In genomic region chr10:6146921-6147320, GRCh38 we compare ENCODE assay signal across 15 cellular contexts. TPM values are rescaled to one million over a fixed set of nuclear protein-coding genes. Genes with fewer than 3 reads are reported as not detected.
DNase-seq lines count a peak whose midpoint lies in the region; ATAC-seq, FAIRE-seq and TF ChIP-seq lines count a peak whose summit lies in the region.
"Had no signal": no experiment of that assay in that cellular context is flagged by ENCODE, and none has a peak within 500 bp of the region (broad histone marks: within the 10 kb centered on the region; RNA-seq: fewer than 3 reads in every experiment).

No MANE protein-coding gene starts in this region.

- no peaks in the 10 kb centered on the region for H3K27me3 ChIP-seq in DOHH2 (ENCODE audit: control insufficient read depth, low read length)
- no peaks in the 10 kb centered on the region for H3K27me3 ChIP-seq in GM12878 (replicated peaks in 1 of 2; ENCODE audit: control insufficient read depth in 2 of 2, insufficient read depth in 2 of 2, low read length in 1 of 2)
- no peaks in the 10 kb centered on the region for H3K27me3 ChIP-seq in PC-3 (ENCODE audit: low read length)
- H3K27me3 ChIP-seq: heart right ventricle, uterus had no signal

- H3K27ac ChIP-seq in DOHH2 (ENCODE audit: low read depth, low read length) (no peak overlapping the region), GM12878 (ENCODE audit: control insufficient read depth, insufficient read depth) (no peak overlapping the region), PC-3 (ENCODE audit: low read length) (no peak overlapping the region)

- SMC1A ChIA-PET in GM12878 (lab: Charles Lee; ENCODE audit: uncharacterized antibody, unreplicated experiment) = interaction anchor here (1.0 to 2.4 kb wide), 8 partner anchors 12 to 257 kb away, joined by 3 to 7 read pairs (median 3); partner anchors contain the start of gene PFKFB3

- CTCF ChIA-PET in GM12878 (lab: Yijun Ruan, JAX) = interaction anchor here (0.6 to 2.9 kb wide), 5 partner anchors 10 to 259 kb away, joined by 3 to 10 read pairs (median 5); no protein-coding TSS in a partner anchor
- CTCF ChIA-PET in PC-3 (lab: Charles Lee) = no interaction called here

- BruUV-seq in GM12878 (replicated peaks; lab: Mats Ljungman, UMichigan) (TSS peak; percentile 44), PC-3 (replicated peaks; lab: Mats Ljungman, UMichigan) (no TSS peak)

- no peak overlapping the region for H3K27ac Mint-ChIP-seq in T-helper 1 cell treated with Interleukin-12 subunit alpha and Interleukin-12 subunit beta and Interleukin-4 antibody, amounts not matched to agents 30 μg/mL and 1 μg/mL, for 36 hours
- peak overlapping the region; percentile 48 to 77 (median 58) for H3K27ac Mint-ChIP-seq in nephron

- peak overlapping the region; percentile 63 for H3K4me3 Mint-ChIP-seq in T-helper 1 cell treated with Interleukin-12 subunit alpha and Interleukin-12 subunit beta and Interleukin-4 antibody, amounts not matched to agents 30 μg/mL and 1 μg/mL, for 36 hours
- peak overlapping the region; percentile 77 to 88 (median 79) for H3K4me3 Mint-ChIP-seq in nephron

- 0 out of 2 replicates have a peak overlapping the region, but pooled peaks have one; percentile 83 for H3K4me2 ChIP-seq in DOHH2 (ENCODE audit: low read length)
- H3K4me2 ChIP-seq in GM12878 (ENCODE audit: control insufficient read depth, insufficient read depth) = 0 out of 2 replicates have a peak overlapping the region, but pooled peaks have one; percentile 91
- H3K4me2 ChIP-seq in PC-3 (ENCODE audit: low read length) = no peak overlapping the region

- H3K27me3 Mint-ChIP-seq in T-helper 1 cell treated with Interleukin-12 subunit alpha and Interleukin-12 subunit beta and Interleukin-4 antibody, amounts not matched to agents 30 μg/mL and 1 μg/mL, for 36 hours (ENCODE audit: low read depth) = no peaks in the 10 kb centered on the region
- peaks cover 25% of the 10 kb centered on the region for H3K27me3 Mint-ChIP-seq in nephron (ENCODE audit: low read depth)

- RAD21 ChIA-PET in GM12878 (lab: Charles Lee; ENCODE audit: unreplicated experiment) = interaction anchor here (1.1 to 8.1 kb wide), 3 partner anchors 11 to 260 kb away, joined by 3 to 69 read pairs (median 11); no protein-coding TSS in a partner anchor

- FAIRE-seq in GM12878 (lab: Jason Lieb, UNC) = no peak

- POLR2A ChIA-PET in GM12878 (lab: Charles Lee) = interaction anchor here (0.6 to 1.2 kb wide), 3 partner anchors 9 to 90 kb away, joined by 3 read pairs; no protein-coding TSS in a partner anchor
- POLR2A ChIA-PET in PC-3 (lab: Charles Lee; ENCODE audit: unreplicated experiment) = no interaction called here

- no peak for TF ChIP-seq RAD21 in GM12878 (IDR thresholded peaks at IDR 0.05; ENCODE audit: insufficient read depth, low read depth, low read length)

- H3K9me3 ChIP-seq in DOHH2 (ENCODE audit: control insufficient read depth, insufficient read depth, low read length) = no peaks in the 10 kb centered on the region
- H3K9me3 ChIP-seq in GM12878 (replicated peaks; ENCODE audit: control insufficient read depth, insufficient read depth, low read length) = no peaks in the 10 kb centered on the region
- no peaks in the 10 kb centered on the region for H3K9me3 ChIP-seq in PC-3 (ENCODE audit: low read length)
- H3K9me3 ChIP-seq: heart right ventricle, uterus had no signal

- 87% methylated on average over 11 of the region's 11 CpGs for whole genome bisulfite sequencing in GM12878 (ENCODE audit: insufficient coverage, insufficient replicate concordance, low lambda C conversion rate, missing lambda C conversion rate)

- in situ Hi-C loops in GM12878 (cut with MboI) = no loop called here

- H4K20me1 ChIP-seq in DOHH2 (ENCODE audit: control insufficient read depth, insufficient read depth, low read depth, low read length) (peaks cover 7% of the 10 kb centered on the region), GM12878 (ENCODE audit: control insufficient read depth, insufficient read depth) (no peaks in the 10 kb centered on the region), PC-3 (ENCODE audit: low read length) (no peaks in the 10 kb centered on the region)

- H3F3A ChIP-seq in DOHH2 (ENCODE audit: control insufficient read depth, insufficient read depth) (0 out of 2 replicates have a peak, but pooled peaks cover 3% of the 10 kb centered on the region), PC-3 (ENCODE audit: low read length, unreplicated experiment) (no peaks in the 10 kb centered on the region)

- no peak for TF ChIP-seq POLR2A in GM12878 (IDR thresholded peaks at IDR 0.05; ENCODE audit: low read depth, low read length)

- H3K9ac ChIP-seq in GM12878 (ENCODE audit: control insufficient read depth, insufficient read depth, low read length) (no peak overlapping the region), PC-3 (ENCODE audit: low read length) (no peak overlapping the region)

- H3K4me1 Mint-ChIP-seq in T-helper 1 cell treated with Interleukin-12 subunit alpha and Interleukin-12 subunit beta and Interleukin-4 antibody, amounts not matched to agents 30 μg/mL and 1 μg/mL, for 36 hours (ENCODE audit: low read depth) = peaks cover 61% of the 10 kb centered on the region
- H3K4me1 Mint-ChIP-seq in nephron = peaks cover 34% of the 10 kb centered on the region

- ATAC-seq in GM12878 (no peak), PC-3 (no peak), HG02623 (IDR thresholded peaks at IDR 0.05; ENCODE audit: unreplicated experiment) (no peak)
- ATAC-seq: heart right ventricle, sciatic nerve had no signal

- H3K36me3 Mint-ChIP-seq in T-helper 1 cell treated with Interleukin-12 subunit alpha and Interleukin-12 subunit beta and Interleukin-4 antibody, amounts not matched to agents 30 μg/mL and 1 μg/mL, for 36 hours (ENCODE audit: low read depth) = peaks cover 27% of the 10 kb centered on the region
- H3K36me3 Mint-ChIP-seq in nephron (ENCODE audit: low read depth) = no peaks in the 10 kb centered on the region

- no peak overlapping the region for H3K4me3 ChIP-seq in DOHH2 (ENCODE audit: low read length)
- H3K4me3 ChIP-seq in GM12878 = no peak overlapping the region
- no peak overlapping the region for H3K4me3 ChIP-seq in PC-3 (ENCODE audit: low read length)
- H3K4me3 ChIP-seq: uterus had no signal

- H3K4me1 ChIP-seq in DOHH2 (ENCODE audit: control insufficient read depth, low read length) (peaks cover 50% of the 10 kb centered on the region), GM12878 (ENCODE audit: control insufficient read depth, insufficient read depth, low read length) (peaks cover 47% of the 10 kb centered on the region), PC-3 (ENCODE audit: insufficient read depth, low read length) (no peaks in the 10 kb centered on the region; the same call in 1 of the 2 replicates)

- DNase-seq in T-helper 1 cell (no peak), GM12878 (ENCODE audit: low read depth, low spot score) (no peak), PC-3 (no peak), occipital lobe (lab: John Stamatoyannopoulos, UW) (no peak)
- DNase-seq: 8988T; heart right ventricle; Right ventricle myocardium superior; stimulated activated naive CD4-positive, alpha-beta T cell treated with Interleukin-2 at 50 U/mL for 16 hours; T1000; uterus had no signal

- no peak for TF ChIP-seq EP300 in GM12878 (IDR thresholded peaks at IDR 0.05; ENCODE audit: borderline replicate concordance in 1 of 2, control insufficient read depth in 1 of 2, low read depth in 2 of 2, low read length in 2 of 2)

- peaks cover 25% of the 10 kb centered on the region for H3K36me3 ChIP-seq in DOHH2 (ENCODE audit: control insufficient read depth, low read length)
- H3K36me3 ChIP-seq in GM12878 (ENCODE audit: control insufficient read depth in 2 of 2, insufficient read depth in 2 of 2, low read length in 1 of 2) = no peaks in the 10 kb centered on the region
- no peaks in the 10 kb centered on the region for H3K36me3 ChIP-seq in PC-3 (ENCODE audit: low read depth, low read length)
- H3K36me3 ChIP-seq: heart right ventricle, uterus had no signal

- intact Hi-C loops in GM12878 (cut with micrococcal nuclease; ENCODE audit: unreplicated experiment) (no loop called here), PC-3 (cut with micrococcal nuclease) (no loop called here)

- no peak for TF ChIP-seq CTCF in DOHH2 (IDR thresholded peaks at IDR 0.05; ENCODE audit: low read depth, low read length, poor library complexity, severe bottlenecking)
- no peak for TF ChIP-seq CTCF in GM12878 (IDR thresholded peaks at IDR 0.05 in 2 of 3, conservative IDR thresholded peaks at IDR 0.05 in 1 of 3; ENCODE audit: control insufficient read depth in 2 of 3, extremely low read depth in 1 of 3, insufficient read depth in 1 of 3, low read depth in 3 of 3, low read length in 3 of 3)
- TF ChIP-seq CTCF in nephron (IDR thresholded peaks at IDR 0.05; ENCODE audit: unreplicated experiment in 3 of 3) = no peak
- no peak for TF ChIP-seq CTCF in PC-3 (conservative IDR thresholded peaks at IDR 0.05; ENCODE audit: low read depth, low read length)

- H3K79me2 ChIP-seq in DOHH2 (ENCODE audit: control insufficient read depth, low read length) (peaks cover 70% of the 10 kb centered on the region), GM12878 (ENCODE audit: control insufficient read depth, insufficient read depth, low read length) (peaks cover 14% of the 10 kb centered on the region; the same call in 1 of the 2 replicates), PC-3 (ENCODE audit: low read length) (peaks cover 11% of the 10 kb centered on the region)

- no peaks in the 10 kb centered on the region for H3K9me2 ChIP-seq in DOHH2 (replicated peaks; ENCODE audit: control insufficient read depth, low read length)
- no peaks in the 10 kb centered on the region for H3K9me2 ChIP-seq in PC-3 (replicated peaks; ENCODE audit: low read length)

- H2AFZ ChIP-seq in GM12878 (ENCODE audit: control insufficient read depth, low read depth, low read length) = no peak overlapping the region
- no peak overlapping the region for H2AFZ ChIP-seq in PC-3 (ENCODE audit: low read length)

- H3K9me3 Mint-ChIP-seq in T-helper 1 cell treated with Interleukin-12 subunit alpha and Interleukin-12 subunit beta and Interleukin-4 antibody, amounts not matched to agents 30 μg/mL and 1 μg/mL, for 36 hours = no peaks in the 10 kb centered on the region
- no peaks in the 10 kb centered on the region for H3K9me3 Mint-ChIP-seq in nephron

RNA-seq across cellular contexts. Expression of gene PFKFB3, which starts 55.8 kb away (rescaled TPM):
- 217 and 258 TPM in 2 replicates for total RNA-seq in GM12878 (2013; cell fraction: nucleolus; rRNA removed)
- 13.0 and 14.7 TPM in 2 replicates for total RNA-seq in GM12878 (2014; rRNA removed)
- total RNA-seq in GM12878 (2014; rRNA removed; fragmentation: Illumina TruSeq; extraction: Trizol) = 7.9 and 8.1 TPM in 2 replicates
- 23.5 and 26.8 TPM in 2 replicates for total RNA-seq in GM12878 (2021)
- 6.9 TPM for polyA plus RNA-seq in GM12878 (2011; ENCODE audit: low read depth)
- polyA plus RNA-seq in GM12878 (2011; rRNA removed) = 21.8 and 46.7 TPM in 2 replicates
- polyA plus RNA-seq in GM12878 (2011; cell fraction: cytosol; rRNA removed) = 38.7 and 47.0 TPM in 2 replicates
- polyA plus RNA-seq in GM12878 (2011; cell fraction: nucleus; rRNA removed) = 115 and 127 TPM in 2 replicates
- polyA plus RNA-seq in GM12878 (2012) = 14.6 and 20.5 TPM in 2 replicates
- polyA plus RNA-seq in GM12878 (2014; fragmentation: Illumina TruSeq; extraction: Trizol) = 10.2 and 14.2 TPM in 2 replicates
- 1 to 10 TPM; 1.6 to 2.6 TPM for polyA plus RNA-seq in GM12878 (2014; fragmentation: Nextera tagmentation; extraction: Ambion mirVana)
- 13.3 and 14.6 TPM in 2 replicates for polyA plus RNA-seq in GM12878 (2014; rRNA removed)
- 10 to 100 TPM; 18.8 to 19.4 TPM for polyA plus RNA-seq in GM12878 (2016; fragmentation: Nextera tagmentation; extraction: Ambion mirVana)
- 48.5 and 62.2 TPM in 2 replicates for polyA minus RNA-seq in GM12878 (2011; rRNA and poly(A)+ RNA removed)
- polyA minus RNA-seq in GM12878 (2011; cell fraction: cytosol; rRNA and poly(A)+ RNA removed) = 12.2 and 18.8 TPM in 2 replicates
- polyA minus RNA-seq in GM12878 (2011; cell fraction: nucleus; rRNA and poly(A)+ RNA removed) = 57.4 and 65.9 TPM in 2 replicates
- total RNA-seq in PC-3 (2014; rRNA removed) = 19.5 and 22.7 TPM in 2 replicates
- total RNA-seq in occipital lobe = 21.4 TPM

RNA-seq across cellular contexts. Expression of gene RBM17, which starts 58.1 kb away (rescaled TPM):
- total RNA-seq in GM12878 (2013; cell fraction: nucleolus; rRNA removed) = 136 and 141 TPM in 2 replicates
- total RNA-seq in GM12878 (2014; rRNA removed) (38.3 and 49.0 TPM in 2 replicates), GM12878 (2014; rRNA removed; fragmentation: Illumina TruSeq; extraction: Trizol) (85.7 and 94.1 TPM in 2 replicates), GM12878 (2021) (101 and 106 TPM in 2 replicates), PC-3 (2014; rRNA removed) (28.4 and 42.0 TPM in 2 replicates), occipital lobe (38.2 TPM)
- 52.6 TPM for polyA plus RNA-seq in GM12878 (2011; ENCODE audit: low read depth)
- polyA plus RNA-seq in GM12878 (2011; rRNA removed) (64.5 and 65.3 TPM in 2 replicates), GM12878 (2014; fragmentation: Illumina TruSeq; extraction: Trizol) (156 and 160 TPM in 2 replicates), GM12878 (2014; fragmentation: Nextera tagmentation; extraction: Ambion mirVana) (10 to 100 TPM; 28.4 to 45.0 TPM), GM12878 (2014; rRNA removed) (79.9 and 82.1 TPM in 2 replicates), GM12878 (2016; fragmentation: Nextera tagmentation; extraction: Ambion mirVana) (100 to 1,000 TPM; 177 to 181 TPM)
- 33.5 and 38.9 TPM in 2 replicates for polyA plus RNA-seq in GM12878 (2011; cell fraction: cytosol; rRNA removed)
- polyA plus RNA-seq in GM12878 (2011; cell fraction: nucleus; rRNA removed) = 130 and 190 TPM in 2 replicates
- polyA plus RNA-seq in GM12878 (2012) = 73.3 and 80.2 TPM in 2 replicates
- 22.5 and 26.1 TPM in 2 replicates for polyA minus RNA-seq in GM12878 (2011; rRNA and poly(A)+ RNA removed)
- polyA minus RNA-seq in GM12878 (2011; cell fraction: cytosol; rRNA and poly(A)+ RNA removed) = 11.8 and 17.6 TPM in 2 replicates
- polyA minus RNA-seq in GM12878 (2011; cell fraction: nucleus; rRNA and poly(A)+ RNA removed) = 19.2 and 28.1 TPM in 2 replicates
